ENCODE assay signal across 28 cellular contexts in the genomic region with DNA sequence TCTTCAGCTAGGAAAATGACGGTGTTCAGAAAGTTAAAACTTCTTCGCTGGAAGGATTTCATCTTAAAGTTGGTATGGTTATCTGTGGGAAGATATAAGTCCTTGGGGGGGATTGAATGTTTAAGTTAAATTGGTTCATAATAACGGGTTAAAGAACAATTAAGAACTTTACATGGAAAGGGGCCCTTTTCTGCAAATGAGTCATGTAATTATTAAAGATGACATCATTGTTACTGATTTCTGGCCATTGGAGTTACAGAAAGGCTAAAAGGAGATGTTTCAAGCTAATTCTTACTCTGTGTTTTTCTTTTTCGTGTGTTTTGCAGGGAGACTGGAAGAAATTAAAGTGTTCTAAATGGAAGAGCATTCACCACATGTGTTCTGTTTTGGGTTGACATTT.
"Had no signal": no experiment of that assay in that cellular context is flagged by ENCODE, and none has a peak within 500 bp of the region (broad histone marks: within the 10 kb centered on the region; RNA-seq: fewer than 3 reads in every experiment).

No MANE protein-coding gene starts in this region.

- DNase-seq: activated CD4-positive, alpha-beta memory T cell treated with anti-CD3 and anti-CD28 coated beads, Interleukin-2, amount 10 ng/mL, durations not matched to agents 7 days and 5 days; activated CD4-positive, alpha-beta T cell treated with anti-CD3 and anti-CD28 coated beads for 36 hours; activated CD4-positive, alpha-beta T cell treated with anti-CD3 and anti-CD28 coated beads, Interleukin-2, amount 10 ng/mL, durations not matched to agents 24 days and 14 days; activated CD4-positive, CD25-positive, alpha-beta regulatory T cell; activated CD4-positive, CD25-positive, alpha-beta regulatory T cell treated with anti-CD3 and anti-CD28 coated beads, Interleukin-2, amount 50 U/mL, for 72 hours; activated CD8-positive, alpha-beta memory T cell treated with anti-CD3 and anti-CD28 coated beads, Interleukin-2, amount 50 U/mL, for 48 hours; activated gamma-delta T cell; activated naive CD4-positive, alpha-beta T cell; activated naive CD4-positive, alpha-beta T cell treated with anti-CD3 and anti-CD28 coated beads, Interleukin-2, amount 10 ng/mL, durations not matched to agents 7 days and 5 days; activated naive CD8-positive, alpha-beta T cell treated with anti-CD3 and anti-CD28 coated beads, Interleukin-2, amount 10 ng/mL, durations not matched to agents 7 days and 5 days; activated T-cell treated with anti-CD3 and anti-CD28 coated beads for 4 hours; activated T-cell treated with anti-CD3 and anti-CD28 coated beads, Interleukin-2, amount 50 U/mL, for 24 hours; activated T-cell treated with anti-CD3 and anti-CD28 coated beads, Interleukin-2, amount 50 U/mL, for 72 hours; central memory CD4-positive, alpha-beta T cell; cerebellar nuclear complex; colonic mucosa; effector CD8-positive, alpha-beta T cell; foreskin keratinocyte; gastrocnemius medialis; glutamatergic neuron; heart left ventricle; T-helper 2 cell had no signal

- H3K27ac ChIP-seq: ascending aorta, breast epithelium, cardiac muscle cell, colonic mucosa, foreskin keratinocyte, gastrocnemius medialis, heart left ventricle had no signal

- H3K27me3 ChIP-seq: ascending aorta, breast epithelium, colonic mucosa had no signal

- H3K4me1 ChIP-seq: ascending aorta, breast epithelium, colonic mucosa, foreskin keratinocyte, gastrocnemius medialis had no signal

- FAIRE-seq: endometrium had no signal

- ATAC-seq: activated CD4-positive, alpha-beta T cell treated with anti-CD3 and anti-CD28 coated beads for 36 hours; activated naive CD4-positive, alpha-beta T cell treated with anti-CD3 and anti-CD28 coated beads, Interleukin-2, amount 50 U/mL, for 72 hours; activated T-cell treated with anti-CD3 and anti-CD28 coated beads, Interleukin-2, amount 50 U/mL, for 72 hours; esophagus mucosa; foreskin keratinocyte; gastrocnemius medialis; heart left ventricle had no signal

- H3K9me3 ChIP-seq: ascending aorta, breast epithelium, colonic mucosa, gastrocnemius medialis, heart left ventricle had no signal

- H3K36me3 ChIP-seq: ascending aorta, breast epithelium, cardiac muscle cell, colonic mucosa, gastrocnemius medialis, heart left ventricle had no signal

- H3K4me3 ChIP-seq: ascending aorta, breast epithelium, cardiac muscle cell, colonic mucosa, gastrocnemius medialis, heart left ventricle had no signal
